In the genomic region with DNA sequence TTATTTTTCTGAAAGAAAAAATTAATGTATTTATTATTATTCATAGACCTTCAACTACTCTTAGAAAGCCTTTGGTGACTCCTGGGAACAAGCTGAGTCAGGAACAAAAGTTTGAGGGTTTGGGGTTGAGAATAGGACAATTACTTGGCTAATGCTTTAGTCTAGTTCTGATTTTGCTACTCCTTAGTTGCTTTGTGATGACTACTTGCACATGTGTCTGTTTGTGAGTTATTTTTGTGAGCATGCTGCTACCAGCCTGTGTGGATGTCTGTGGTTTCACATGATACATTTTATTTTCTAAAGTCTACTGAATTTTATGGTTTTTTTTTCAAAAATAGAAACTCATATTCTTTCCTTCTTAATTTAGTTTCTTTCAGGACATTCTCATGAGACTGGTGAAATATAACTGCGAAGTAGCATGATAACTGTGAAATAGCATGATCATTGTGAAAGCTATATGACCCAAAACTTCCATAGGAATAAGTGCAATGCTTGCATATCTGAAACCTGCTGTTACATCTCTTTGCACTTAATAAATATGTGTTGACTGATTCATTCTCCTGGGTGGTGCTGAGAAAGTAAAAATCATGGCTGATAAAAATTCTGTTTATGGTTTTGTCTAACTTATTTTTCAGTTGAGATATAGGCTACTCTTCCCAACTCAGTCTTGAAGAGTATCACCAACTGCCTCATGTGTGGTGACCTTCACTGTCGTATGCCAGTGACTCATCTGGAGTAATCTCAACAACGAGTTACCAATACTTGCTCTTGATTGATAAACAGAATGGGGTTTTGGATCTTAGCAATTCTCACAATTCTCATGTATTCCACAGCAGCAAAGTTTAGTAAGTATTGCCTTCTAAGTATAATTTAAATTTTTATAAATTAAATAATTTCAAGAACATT, we compare ENCODE assay signal across 1 cellular context.
TF ChIP-seq lines count a peak whose summit lies in the region.

No MANE protein-coding gene starts in this region.

TF ChIP-seq in HepG2, 621 proteins besides CTCF, POLR2A, EP300 and RAD21:
- TF ChIP-seq TBX3 (IDR thresholded peaks at IDR 0.05; ENCODE audit: borderline replicate concordance) (no peak), SOX5 (CRISPR knock-in tag; IDR thresholded peaks at IDR 0.05; ENCODE audit: borderline replicate concordance) (no peak), SYNCRIP (IDR thresholded peaks at IDR 0.05; ENCODE audit: insufficient read depth, low read depth, low read length) (no peak), MAFF (IDR thresholded peaks at IDR 0.05; ENCODE audit: low read depth, low read length) (peak; percentile 45; the same call in 1 of the 2 replicates), MAFK (conservative IDR thresholded peaks at IDR 0.05 in 1 of 2, IDR thresholded peaks at IDR 0.05 in 1 of 2; ENCODE audit: low read length in 2 of 2) (peak; percentile 40 to 59; a peak in 3 of 4 replicates)
- TF ChIP-seq, protein P1, sequence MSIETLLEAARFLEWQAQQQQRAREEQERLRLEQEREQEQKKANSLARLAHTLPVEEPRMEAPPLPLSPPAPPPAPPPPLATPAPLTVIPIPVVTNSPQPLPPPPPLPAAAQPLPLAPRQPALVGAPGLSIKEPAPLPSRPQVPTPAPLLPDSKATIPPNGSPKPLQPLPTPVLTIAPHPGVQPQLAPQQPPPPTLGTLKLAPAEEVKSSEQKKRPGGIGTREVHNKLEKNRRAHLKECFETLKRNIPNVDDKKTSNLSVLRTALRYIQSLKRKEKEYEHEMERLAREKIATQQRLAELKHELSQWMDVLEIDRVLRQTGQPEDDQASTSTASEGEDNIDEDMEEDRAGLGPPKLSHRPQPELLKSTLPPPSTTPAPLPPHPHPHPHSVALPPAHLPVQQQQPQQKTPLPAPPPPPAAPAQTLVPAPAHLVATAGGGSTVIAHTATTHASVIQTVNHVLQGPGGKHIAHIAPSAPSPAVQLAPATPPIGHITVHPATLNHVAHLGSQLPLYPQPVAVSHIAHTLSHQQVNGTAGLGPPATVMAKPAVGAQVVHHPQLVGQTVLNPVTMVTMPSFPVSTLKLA (IDR thresholded peaks at IDR 0.05), result 0 out of 2 replicates have a peak, but pooled peaks have one; percentile 29
TF ChIP-seq in HepG2: peak in this region for 3.
